Comparison of ENCODE assay signal across 8 cellular contexts in genomic region chr16:66588981-66589713, GRCh38. TPM values are rescaled to one million over a fixed set of nuclear protein-coding genes. Genes with fewer than 3 reads are reported as not detected.
DNase-seq lines count a peak whose midpoint lies in the region; ATAC-seq and TF ChIP-seq lines count a peak whose summit lies in the region.

No MANE protein-coding gene starts in this region.

- H3K9me3 ChIP-seq in DND-41 (ENCODE audit: insufficient read depth, low read length, severe bottlenecking) (no peaks in the 10 kb centered on the region), OCI-LY3 (ENCODE audit: insufficient read depth, low read length) (peaks cover 4% of the 10 kb centered on the region; the same call in 1 of the 2 replicates), cardiac muscle cell (ENCODE audit: low read depth) (no peaks in the 10 kb centered on the region)

- H3K36me3 ChIP-seq in DND-41 (ENCODE audit: insufficient read depth, low read length) = no peaks in the 10 kb centered on the region
- H3K36me3 ChIP-seq in OCI-LY3 (replicated peaks; ENCODE audit: low read depth, low read length) = no peaks in the 10 kb centered on the region
- H3K36me3 ChIP-seq in cardiac muscle cell = no peaks in the 10 kb centered on the region

- H2AFZ ChIP-seq in DND-41 (ENCODE audit: low read depth, low read length) (no peak overlapping the region), OCI-LY3 (ENCODE audit: low read depth, low read length) (peak overlapping the region; percentile 75; the same call in 1 of the 2 replicates)

- no peaks in the 10 kb centered on the region for H3K27me3 ChIP-seq in DND-41 (ENCODE audit: insufficient read depth, low read length, poor library complexity)
- H3K27me3 ChIP-seq in OCI-LY3 (ENCODE audit: low read depth, low read length) = peaks cover 14% of the 10 kb centered on the region
- no peaks in the 10 kb centered on the region for H3K27me3 ChIP-seq in cardiac muscle cell

- H3K27ac ChIP-seq in DND-41 (ENCODE audit: low read length) (no peak overlapping the region), OCI-LY3 (ENCODE audit: low read length) (no peak overlapping the region), cardiac muscle cell (no peak overlapping the region)

- DNase-seq in DND-41 = peak; percentile 46
- DNase-seq in HCEC 1CT = peak; percentile 65
- peak; percentile 38 to 41 for DNase-seq in activated T-helper 1 cell treated with anti-CD3 and anti-CD28 coated beads, Interleukin-2, amount 50 U/mL, for 16 hours (ENCODE audit: low read depth in 1 of 2, low spot score in 1 of 2)
- peak in 1 of 2 donors; percentile 44 for DNase-seq in cardiac muscle cell (ENCODE audit: low read depth in 1 of 2, low spot score in 1 of 2)
- DNase-seq in stimulated activated CD4-positive, alpha-beta T cell treated with anti-CD3 and anti-CD28 coated beads, Interleukin-1b, Interleukin-23, amount 100 ng/mL, for 48 hours = peak; percentile 75
- no peak for DNase-seq in NCI-H2081 treated with DMSO at 0.1 percent for 48 hours (lab: John Stamatoyannopoulos, UW)
- no peak for DNase-seq in D341Med (ENCODE audit: low spot score)

- TF ChIP-seq CTCF in DND-41 (IDR thresholded peaks at IDR 0.05; ENCODE audit: borderline replicate concordance, extremely low read depth, low read length, poor library complexity, severe bottlenecking) (peak; percentile 62), OCI-LY3 (IDR thresholded peaks at IDR 0.05; ENCODE audit: low read depth, low read length) (peak; percentile 95), cardiac muscle cell (IDR thresholded peaks at IDR 0.05; ENCODE audit: low read depth, low read length) (peak; percentile 65)

- H3K79me2 ChIP-seq in DND-41 (ENCODE audit: insufficient read depth, low read length) (no peaks in the 10 kb centered on the region), OCI-LY3 (ENCODE audit: low read length) (no peaks in the 10 kb centered on the region)

- ATAC-seq in DND-41 (ENCODE audit: insufficient read depth, low read depth) = peak; percentile 63

- H3K4me3 ChIP-seq in DND-41 (ENCODE audit: low read depth in 1 of 2, low read length in 2 of 2) = no peak overlapping the region
- no peak overlapping the region for H3K4me3 ChIP-seq in OCI-LY3 (ENCODE audit: low read length)
- no peak overlapping the region for H3K4me3 ChIP-seq in cardiac muscle cell

- no peaks in the 10 kb centered on the region for H4K20me1 ChIP-seq in DND-41 (ENCODE audit: insufficient read depth, low read length)
- no peaks in the 10 kb centered on the region for H4K20me1 ChIP-seq in OCI-LY3 (ENCODE audit: insufficient read depth, low read length)

- H3K9ac ChIP-seq in DND-41 (ENCODE audit: low read depth, low read length) (no peak overlapping the region), OCI-LY3 (ENCODE audit: low read length) (peak overlapping the region; percentile 57; the same call in 1 of the 2 replicates)

- H3K4me1 ChIP-seq in DND-41 (ENCODE audit: insufficient read depth, low read length) (peaks cover 19% of the 10 kb centered on the region), OCI-LY3 (ENCODE audit: low read length) (peaks cover 29% of the 10 kb centered on the region), cardiac muscle cell (ENCODE audit: low read depth) (no peaks in the 10 kb centered on the region)

- no peak overlapping the region for H3K4me2 ChIP-seq in DND-41 (ENCODE audit: insufficient read depth, low read length)
- peak overlapping the region; percentile 65 for H3K4me2 ChIP-seq in OCI-LY3 (ENCODE audit: low read length)

RNA-seq across cellular contexts. Expression of gene CMTM2, which starts 9.9 kb away (rescaled TPM):
- not detected in 2 replicates for total RNA-seq in cardiac muscle cell
- 0.88 TPM in 1 of 2 replicates, not detected in the other for polyA plus RNA-seq in cardiac muscle cell

RNA-seq across cellular contexts. Expression of gene CMTM3, which starts 15.4 kb away (rescaled TPM):
- 48.9 and 56.1 TPM in 2 replicates for total RNA-seq in cardiac muscle cell
- 70.7 and 92.2 TPM in 2 replicates for polyA plus RNA-seq in cardiac muscle cell

RNA-seq across cellular contexts. Expression of gene CMTM1, which starts 22.9 kb away (rescaled TPM):
- 1.2 and 2.0 TPM in 2 replicates for total RNA-seq in cardiac muscle cell
- polyA plus RNA-seq in cardiac muscle cell = 2.6 and 5.5 TPM in 2 replicates

RNA-seq across cellular contexts. Expression of gene CKLF, which starts 36.8 kb away (rescaled TPM):
- total RNA-seq in cardiac muscle cell = 16.6 and 23.4 TPM in 2 replicates
- polyA plus RNA-seq in cardiac muscle cell = 25.6 and 44.8 TPM in 2 replicates

RNA-seq across cellular contexts. Expression of gene TK2, which starts 39.2 kb away (rescaled TPM):
- total RNA-seq in cardiac muscle cell = 19.8 and 20.2 TPM in 2 replicates
- polyA plus RNA-seq in cardiac muscle cell = 18.2 and 20.9 TPM in 2 replicates

Comparison
In these comparisons a context has a peak if more than half of its experiments do, and no peak if none do; other contexts are left out.
1. DNase-seq: peak in DND-41 (single experiment), HCEC 1CT (single experiment), activated T-helper 1 cell treated with anti-CD3 and anti-CD28 coated beads, Interleukin-2, amount 50 U/mL, for 16 hours (2 of 2) and stimulated activated CD4-positive, alpha-beta T cell treated with anti-CD3 and anti-CD28 coated beads, Interleukin-1b, Interleukin-23, amount 100 ng/mL, for 48 hours (single experiment); none in NCI-H2081 treated with DMSO at 0.1 percent for 48 hours (single experiment) and D341Med (single experiment).
2. Peak in every context shown above with its lines, with median percentiles within 50 percentile points of each other: CTCF ChIP-seq.